ENCODE assay signal across 8 cellular contexts in the genomic region with DNA sequence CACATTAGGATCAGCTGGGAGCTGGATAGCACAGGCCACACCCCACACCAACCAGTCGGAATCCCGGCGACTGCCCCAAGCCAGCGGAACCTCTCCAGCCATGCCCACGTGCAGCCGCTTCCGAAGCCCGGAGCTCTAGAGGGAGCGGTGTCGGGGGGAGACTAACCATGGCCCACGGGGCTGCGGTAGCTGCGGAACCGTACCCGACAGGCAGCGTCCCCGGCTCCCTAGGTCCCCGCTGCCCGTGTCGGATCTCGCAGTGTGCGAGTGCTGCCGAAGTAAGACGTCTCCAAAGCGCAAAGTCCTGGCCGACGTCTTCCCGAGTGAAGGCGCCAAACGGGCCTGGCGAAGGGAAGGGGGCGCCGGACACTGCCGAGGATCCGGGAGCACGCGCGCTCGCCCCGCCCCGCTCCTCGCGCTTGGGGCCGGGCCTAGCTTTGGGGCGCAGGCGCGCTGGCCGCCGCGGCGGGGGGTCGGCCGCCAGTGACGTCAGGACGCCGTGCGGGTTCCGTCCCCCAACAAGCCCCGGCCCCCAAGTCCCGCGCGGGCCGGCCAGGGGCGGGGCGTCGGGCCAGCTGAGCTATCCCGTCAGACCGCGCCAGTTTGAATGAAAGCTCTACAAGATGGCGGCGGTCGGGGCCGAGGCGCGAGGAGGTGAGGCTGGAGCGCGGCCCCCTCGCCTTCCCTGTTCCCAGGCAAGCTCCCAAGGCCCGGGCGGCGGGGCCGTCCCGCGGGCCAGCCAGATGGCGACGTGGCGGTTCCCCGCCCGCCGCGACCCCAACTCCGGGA. TPM values are rescaled to one million over a fixed set of nuclear protein-coding genes. Genes with fewer than 3 reads are reported as not detected.
DNase-seq lines count a peak whose midpoint lies in the region; ATAC-seq, FAIRE-seq and TF ChIP-seq lines count a peak whose summit lies in the region.

A gene with protein sequence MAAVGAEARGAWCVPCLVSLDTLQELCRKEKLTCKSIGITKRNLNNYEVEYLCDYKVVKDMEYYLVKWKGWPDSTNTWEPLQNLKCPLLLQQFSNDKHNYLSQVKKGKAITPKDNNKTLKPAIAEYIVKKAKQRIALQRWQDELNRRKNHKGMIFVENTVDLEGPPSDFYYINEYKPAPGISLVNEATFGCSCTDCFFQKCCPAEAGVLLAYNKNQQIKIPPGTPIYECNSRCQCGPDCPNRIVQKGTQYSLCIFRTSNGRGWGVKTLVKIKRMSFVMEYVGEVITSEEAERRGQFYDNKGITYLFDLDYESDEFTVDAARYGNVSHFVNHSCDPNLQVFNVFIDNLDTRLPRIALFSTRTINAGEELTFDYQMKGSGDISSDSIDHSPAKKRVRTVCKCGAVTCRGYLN (plus strand): TSS at position 601 of the 789 bp plus-strand sequence. CDS start 23 bp downstream, at position 624.

- H3K36me3 ChIP-seq in right atrium auricular region: no peaks in the 10 kb centered on the region
- H3K36me3 ChIP-seq in psoas muscle (ENCODE audit: insufficient read depth in 1 of 2, low read depth in 1 of 2): no peaks in the 10 kb centered on the region

- intact Hi-C loops in psoas muscle (cut with DNase I): loop anchor here (1.0 to 5.0 kb wide), 2 partner anchors 41 to 74 kb away; partner anchors contain the start of gene DCLRE1C (in 1 of the 2)

- TF ChIP-seq CTCF in right atrium auricular region (IDR thresholded peaks at IDR 0.05) (peak in 1 of 2 donors; percentile 38), psoas muscle (IDR thresholded peaks at IDR 0.05) (no peak)

- WGBS in psoas muscle, 3 donors: 0 to 1% (median 0%) methylated on average over 56 to 92 of the region's 92 CpGs

- DNase-seq in NCI-H187 treated with DMSO at 0.1 percent for 48 hours (lab: John Stamatoyannopoulos, UW): peak; percentile 13
- DNase-seq in T-helper 2 cell: peak; percentile 84 to 97 (median 88)
- peak; percentile 95 for DNase-seq in right atrium auricular region (ENCODE audit: low spot score)
- peak; percentile 97 to 98 for DNase-seq in psoas muscle
- DNase-seq in urothelium cell line (ENCODE audit: low spot score): peak; percentile 100

- H3K27ac ChIP-seq in angular gyrus (ENCODE audit: low read depth, low read length) (peak within 1 kb of the TSS; percentile 82), right atrium auricular region (peak within 1 kb of the TSS; percentile 96 to 99), psoas muscle (peak within 1 kb of the TSS; percentile 99)

- peak; percentile 92 for FAIRE-seq in urothelium cell line (lab: Jason Lieb, UNC)

- H3K27me3 ChIP-seq in right atrium auricular region (no peaks in the 10 kb centered on the region), psoas muscle (ENCODE audit: insufficient read depth in 3 of 3, low read length in 2 of 3) (no peaks in the 10 kb centered on the region)

- ATAC-seq in GM18505 (IDR thresholded peaks at IDR 0.05; ENCODE audit: unreplicated experiment): peak; percentile 86
- peak; percentile 92 for ATAC-seq in HG02970 (IDR thresholded peaks at IDR 0.05; ENCODE audit: low FRiP score, unreplicated experiment)
- ATAC-seq in psoas muscle: peak; percentile 92 to 97 (median 94)

- peak within 1 kb of the TSS; percentile 93 to 99 for H3K4me3 ChIP-seq in right atrium auricular region
- H3K4me3 ChIP-seq in psoas muscle: peak within 1 kb of the TSS; percentile 88

- TF ChIP-seq POLR2A in GM18505 (IDR thresholded peaks at IDR 0.05; ENCODE audit: borderline replicate concordance, extremely low read depth, insufficient read depth, insufficient read length): peak; percentile 73

- peaks cover 0 to 34% of the 10 kb centered on the region in 2 donors for H3K4me1 ChIP-seq in right atrium auricular region
- peaks cover 38% of the 10 kb centered on the region for H3K4me1 ChIP-seq in psoas muscle

- H3K9me3 ChIP-seq in right atrium auricular region (no peaks in the 10 kb centered on the region), psoas muscle (no peaks in the 10 kb centered on the region)

RNA-seq across cellular contexts. Expression of the gene that starts here (rescaled TPM):
- 1 to 10 TPM; 1.9 to 3.0 TPM for total RNA-seq in right atrium auricular region
- total RNA-seq in psoas muscle: 1 to 10 TPM; 4.4 to 7.9 (median 6.2) TPM
- 1 to 10 TPM; 2.3 to 6.3 (median 5.8) TPM for polyA plus RNA-seq in psoas muscle

Comparison
In these comparisons a context has a peak if more than half of its experiments do, and no peak if none do; other contexts are left out.
1. Peak in every context shown above with its lines: DNase-seq, ATAC-seq, H3K4me3 ChIP-seq and H3K27ac ChIP-seq.
2. DNase-seq: peak in every context shown above with its lines; median percentile 100 in urothelium cell line; 98 in psoas muscle; 95 in right atrium auricular region; 88 in T-helper 2 cell; 13 in NCI-H187 treated with DMSO at 0.1 percent for 48 hours.